Comparison of ENCODE assay signal across 9 cellular contexts in the genomic region with DNA sequence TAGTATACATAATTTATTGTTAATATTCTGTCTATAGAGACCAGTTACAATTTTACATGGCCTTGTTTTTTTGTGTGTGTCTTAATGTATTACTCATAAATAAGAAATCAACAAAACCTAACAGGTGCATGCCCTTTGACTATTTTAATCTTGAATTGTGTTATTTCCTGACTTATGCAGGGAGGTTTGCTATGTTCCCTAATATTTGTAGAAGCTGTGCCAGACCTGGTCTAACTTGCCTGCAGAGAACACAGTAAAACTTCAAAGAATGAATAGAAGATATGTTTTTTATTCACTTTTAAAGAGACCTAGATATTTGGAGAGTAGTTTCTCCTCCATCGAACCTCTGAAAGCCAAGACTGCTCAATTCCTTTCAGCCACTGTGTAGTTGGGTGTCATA.
"Had no signal": no experiment of that assay in that cellular context is flagged by ENCODE, and none has a peak within 500 bp of the region (broad histone marks: within the 10 kb centered on the region; RNA-seq: fewer than 3 reads in every experiment).

No MANE protein-coding gene starts in this region.

- H3K4me1 ChIP-seq: HAP-1 had no signal

- H3K4me3 ChIP-seq: GM23248, GM23338, HAP-1 had no signal

- H3K9ac ChIP-seq: GM23248 had no signal

- H3K9me3 ChIP-seq: HAP-1 had no signal

- H2AFZ ChIP-seq: GM23248, GM23338 had no signal

- H3K4me2 ChIP-seq: GM23338 had no signal

- DNase-seq: GM23248, GOT3, H7, H9, HCEC 1CT, HFFc6 had no signal

- ATAC-seq: GM23338, HCT116 had no signal

- H3K36me3 ChIP-seq: HAP-1 had no signal

- H3K27ac ChIP-seq: GM23248 had no signal
